9 cellular contexts compared by ENCODE assay signal in genomic region chr11:46553746-46554204, GRCh38. TPM values are rescaled to one million over a fixed set of nuclear protein-coding genes. Genes with fewer than 3 reads are reported as not detected.
DNase-seq lines count a peak whose midpoint lies in the region; ATAC-seq and TF ChIP-seq lines count a peak whose summit lies in the region.
"Had no signal": no experiment of that assay in that cellular context is flagged by ENCODE, and none has a peak within 500 bp of the region (broad histone marks: within the 10 kb centered on the region; RNA-seq: fewer than 3 reads in every experiment).

No MANE protein-coding gene starts in this region.

- ATAC-seq in Right ventricle myocardium superior (ENCODE audit: poor library complexity) (peak; percentile 8), Right ventricle myocardium inferior (no peak), mucosa of descending colon (peak; percentile 60), GM18873 (IDR thresholded peaks at IDR 0.05; ENCODE audit: low FRiP score, unreplicated experiment) (no peak), GM21529 (IDR thresholded peaks at IDR 0.05; ENCODE audit: unreplicated experiment) (no peak)

- intact Hi-C loops in Right ventricle myocardium superior (cut with DNase I): no loop called here
- intact Hi-C loops in Right ventricle myocardium inferior (cut with DNase I): no loop called here
- intact Hi-C loops in mucosa of descending colon (cut with DNase I, micrococcal nuclease): no loop called here

- H3K4me3 ChIP-seq in coronary artery: peak overlapping the region; percentile 22
- no peak overlapping the region for H3K4me3 ChIP-seq in mucosa of descending colon
- H3K4me3 ChIP-seq in BE2C (ENCODE audit: low read depth, low read length): no peak overlapping the region

- H3K36me3 ChIP-seq in mucosa of descending colon (ENCODE audit: low read depth) (no peaks in the 10 kb centered on the region), BE2C (no peaks in the 10 kb centered on the region)

- H3K4me1 ChIP-seq in mucosa of descending colon (ENCODE audit: low read depth): peaks cover 39% of the 10 kb centered on the region
- no peaks in the 10 kb centered on the region for H3K4me1 ChIP-seq in BE2C

- H3K27ac ChIP-seq in coronary artery: peak overlapping the region; percentile 46 to 61

- no peaks in the 10 kb centered on the region for H3K27me3 ChIP-seq in BE2C

- TF ChIP-seq CTCF in coronary artery (IDR thresholded peaks at IDR 0.05) (no peak), mucosa of descending colon (IDR thresholded peaks at IDR 0.05) (no peak), BE2C (IDR thresholded peaks at IDR 0.05; ENCODE audit: low read depth, low read length) (no peak)

- DNase-seq in Right ventricle myocardium superior (no peak), Right ventricle myocardium inferior (ENCODE audit: missing footprints) (no peak), coronary artery (ENCODE audit: low spot score) (no peak), mucosa of descending colon (no peak), NCI-H2029 (lab: John Stamatoyannopoulos, UW) (no peak), BE2C (no peak)
- DNase-seq: Karpas-422 had no signal

- H3K9me3 ChIP-seq in mucosa of descending colon (no peaks in the 10 kb centered on the region), BE2C (no peaks in the 10 kb centered on the region)

RNA-seq across cellular contexts. Expression of gene AMBRA1, which starts 40.0 kb away (rescaled TPM):
- total RNA-seq in Right ventricle myocardium superior (12.3 TPM), Right ventricle myocardium inferior (14.8 TPM), mucosa of descending colon (10 to 100 TPM; 42.0 to 46.7 (median 45.2) TPM)
- polyA plus RNA-seq in BE2C (2012; ENCODE audit: insufficient read depth, insufficient read length, low read depth): 23.1 TPM

Comparison
In these comparisons a context has a peak if more than half of its experiments do, and no peak if none do; other contexts are left out.
1. ATAC-seq: peak in Right ventricle myocardium superior (single experiment) and mucosa of descending colon (single experiment); none in Right ventricle myocardium inferior (single experiment), GM18873 (single experiment) and GM21529 (single experiment).